Comparison of ENCODE assay signal across 25 cellular contexts in genomic region chr6:152673233-152673632, GRCh38. TPM values are rescaled to one million over a fixed set of nuclear protein-coding genes. Genes with fewer than 3 reads are reported as not detected.
A peak's percentile ranks its signal among the peaks of the same experiment; 100 is the strongest.
DNase-seq lines count a peak whose midpoint lies in the region; ATAC-seq and TF ChIP-seq lines count a peak whose summit lies in the region.
"Had no signal": no experiment of that assay in that cellular context is flagged by ENCODE, and none has a peak within 500 bp of the region (broad histone marks: within the 10 kb centered on the region; RNA-seq: fewer than 3 reads in every experiment).

No MANE protein-coding gene starts in this region.

- peak; percentile 18 for DNase-seq in AG10803 (ENCODE audit: low read depth)
- DNase-seq in ELR (ENCODE audit: low read depth): peak; percentile 15
- peak; percentile 40 to 41 for DNase-seq in cardiac fibroblast (ENCODE audit: low read depth in 2 of 2)
- DNase-seq in lung microvascular endothelial cell (ENCODE audit: low read depth in 2 of 2): peak; percentile 3 to 75
- no peak for DNase-seq in NCI-H2029 (lab: John Stamatoyannopoulos, UW)
- DNase-seq in AG08396 (ENCODE audit: low spot score): no peak
- DNase-seq: BE2C; CD4-positive, CD25-positive, alpha-beta regulatory T cell; COR-L47; DMS 273 treated with DMSO at 0.1 percent for 48 hours; DND-41; GDM1; HCEC 1CT; Kasumi-1; MM.1S; NCI-H1092; NCI-H146; NCI-H2081; NCI-H2171 treated with DMSO at 0.1 percent for 48 hours; NCI-H748 treated with DMSO at 0.1 percent for 48 hours; NK-92 treated with Interleukin-12 subunit alpha and Interleukin-12 subunit beta, amount 100 ng/mL, for 24 hours; SHP77 had no signal

- H3K4me3 ChIP-seq in AG10803 (ENCODE audit: low read length) (no peak overlapping the region), cardiac fibroblast (replicated peaks in 1 of 2; ENCODE audit: low read depth in 2 of 2, low read length in 2 of 2) (no peak overlapping the region)
- H3K4me3 ChIP-seq: GM23338 had no signal

- ATAC-seq in GM19452 (IDR thresholded peaks at IDR 0.05; ENCODE audit: unreplicated experiment): no peak
- ATAC-seq: GM23338 had no signal

- TF ChIP-seq CTCF in AG10803 (conservative IDR thresholded peaks at IDR 0.05; ENCODE audit: low read length) (no peak), cardiac fibroblast (IDR thresholded peaks at IDR 0.05; ENCODE audit: low read depth, low read length) (no peak)

RNA-seq across cellular contexts. Expression of gene MYCT1, which starts 24.5 kb away (rescaled TPM):
- 170 and 256 TPM in 2 replicates for total RNA-seq in lung microvascular endothelial cell
- total RNA-seq: NCI-H460 had no signal

RNA-seq across cellular contexts. Expression of gene SYNE1, which starts 36.1 kb away (rescaled TPM):
- total RNA-seq in lung microvascular endothelial cell: 39.0 and 44.8 TPM in 2 replicates

Comparison
In these comparisons a context has a peak if more than half of its experiments do, and no peak if none do; other contexts are left out.
1. DNase-seq: peak in AG10803 (single experiment), ELR (single experiment), cardiac fibroblast (2 of 2) and lung microvascular endothelial cell (2 of 2); none in NCI-H2029 (single experiment) and AG08396 (single experiment).